In the genomic region with DNA sequence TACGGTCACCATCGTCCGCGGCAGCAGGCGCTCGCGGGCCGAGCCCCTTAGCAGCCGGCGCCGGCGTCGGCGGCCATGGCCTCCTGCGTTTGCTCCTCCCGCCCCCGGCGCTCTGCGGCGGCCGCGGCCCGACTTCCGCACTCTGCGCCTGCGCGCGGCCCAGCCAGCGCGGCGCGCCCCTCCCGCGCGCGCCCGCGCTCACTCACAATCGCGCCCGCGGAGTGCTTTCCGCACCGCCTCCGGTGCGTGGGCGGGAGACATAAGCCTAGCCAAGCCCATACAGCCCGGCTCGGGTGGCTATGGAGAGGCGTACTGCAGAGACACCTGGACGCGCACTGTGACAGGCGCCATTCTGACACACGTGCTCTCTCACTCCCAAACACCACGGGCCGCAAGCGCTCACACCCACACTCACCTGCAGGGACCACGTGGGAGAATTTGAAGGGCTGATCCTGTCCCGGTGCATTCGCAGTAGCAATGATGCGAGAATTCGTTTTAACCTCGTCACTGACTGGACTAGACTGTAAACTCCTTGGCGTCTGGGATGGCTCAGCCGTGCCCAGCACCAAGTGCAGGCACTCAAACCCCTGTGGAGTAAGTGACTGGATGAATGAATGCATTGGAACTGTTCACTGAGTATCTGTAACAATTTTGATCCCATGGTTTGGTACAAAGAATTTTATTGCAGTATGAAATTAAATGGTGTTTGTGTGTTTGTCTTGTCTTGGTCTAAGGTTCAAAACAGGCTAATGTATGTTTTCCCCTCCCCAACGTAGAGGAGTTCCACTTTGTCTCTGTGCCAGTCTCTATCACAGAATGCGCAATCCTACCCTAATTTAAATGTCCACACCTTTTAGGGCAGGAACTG, we compare ENCODE assay signal across 8 cellular contexts. TPM values are rescaled to one million over a fixed set of nuclear protein-coding genes. Genes with fewer than 3 reads are reported as not detected.
DNase-seq lines count a peak whose midpoint lies in the region; ATAC-seq and TF ChIP-seq lines count a peak whose summit lies in the region.

A gene with protein sequence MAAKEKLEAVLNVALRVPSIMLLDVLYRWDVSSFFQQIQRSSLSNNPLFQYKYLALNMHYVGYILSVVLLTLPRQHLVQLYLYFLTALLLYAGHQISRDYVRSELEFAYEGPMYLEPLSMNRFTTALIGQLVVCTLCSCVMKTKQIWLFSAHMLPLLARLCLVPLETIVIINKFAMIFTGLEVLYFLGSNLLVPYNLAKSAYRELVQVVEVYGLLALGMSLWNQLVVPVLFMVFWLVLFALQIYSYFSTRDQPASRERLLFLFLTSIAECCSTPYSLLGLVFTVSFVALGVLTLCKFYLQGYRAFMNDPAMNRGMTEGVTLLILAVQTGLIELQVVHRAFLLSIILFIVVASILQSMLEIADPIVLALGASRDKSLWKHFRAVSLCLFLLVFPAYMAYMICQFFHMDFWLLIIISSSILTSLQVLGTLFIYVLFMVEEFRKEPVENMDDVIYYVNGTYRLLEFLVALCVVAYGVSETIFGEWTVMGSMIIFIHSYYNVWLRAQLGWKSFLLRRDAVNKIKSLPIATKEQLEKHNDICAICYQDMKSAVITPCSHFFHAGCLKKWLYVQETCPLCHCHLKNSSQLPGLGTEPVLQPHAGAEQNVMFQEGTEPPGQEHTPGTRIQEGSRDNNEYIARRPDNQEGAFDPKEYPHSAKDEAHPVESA (minus strand): TSS at position 116 of the 868 bp plus-strand sequence. CDS start 5,936 bp downstream, outside the sequence.

- H3F3A ChIP-seq in SU-DHL-6 (ENCODE audit: insufficient read depth) = peaks cover 29% of the 10 kb centered on the region

- H4K20me1 ChIP-seq in SU-DHL-6 (ENCODE audit: low read depth, low read length) = peaks cover 17% of the 10 kb centered on the region

- H3K36me3 Mint-ChIP-seq in HFFc6 (ENCODE audit: low read depth) (peaks cover 26% of the 10 kb centered on the region), type B pancreatic cell (no peaks in the 10 kb centered on the region)
- H3K36me3 Mint-ChIP-seq in activated naive CD8-positive, alpha-beta T cell treated with anti-CD3 and anti-CD28 coated beads, Interleukin-2, amount 10 ng/mL, durations not matched to agents 7 days and 5 days = peaks cover 15% of the 10 kb centered on the region

- H3K79me2 ChIP-seq in SU-DHL-6 (ENCODE audit: insufficient read depth, low read length) = peaks cover 42% of the 10 kb centered on the region

- peak; percentile 92 for DNase-seq in GM10248 (ENCODE audit: extremely low spot score)
- peak; percentile 70 for DNase-seq in HFFc6
- peak; percentile 88 for DNase-seq in NAMALWA (ENCODE audit: low spot score)
- DNase-seq in activated naive CD8-positive, alpha-beta T cell treated with anti-CD3 and anti-CD28 coated beads, Interleukin-2, amount 10 ng/mL, durations not matched to agents 7 days and 5 days = peak; percentile 93
- peak; percentile 86 to 91 for DNase-seq in cardiac muscle cell (ENCODE audit: low read depth in 1 of 2, low spot score in 1 of 2)
- peak; percentile 82 for DNase-seq in pons (ENCODE audit: low spot score)
- DNase-seq in type B pancreatic cell (ENCODE audit: extremely low spot score, unreplicated experiment) = peak; percentile 84

- H3K4me3 ChIP-seq in SU-DHL-6 (ENCODE audit: insufficient read depth, low read length, poor library complexity, severe bottlenecking) (peak within 1 kb of the TSS; percentile 89), cardiac muscle cell (peak within 1 kb of the TSS; percentile 100)

- peaks cover 26% of the 10 kb centered on the region for H3K4me1 ChIP-seq in cardiac muscle cell (ENCODE audit: low read depth)

- H3K27me3 ChIP-seq in SU-DHL-6 (ENCODE audit: low read length) = no peaks in the 10 kb centered on the region
- H3K27me3 ChIP-seq in cardiac muscle cell = no peaks in the 10 kb centered on the region

- peak; percentile 76 for ATAC-seq in activated naive CD8-positive, alpha-beta T cell treated with anti-CD3 and anti-CD28 coated beads, Interleukin-2, amount 10 ng/mL, durations not matched to agents 7 days and 5 days (ENCODE audit: low read depth)

- H3K9ac ChIP-seq in SU-DHL-6 (ENCODE audit: low read length) = peak within 1 kb of the TSS; percentile 86

- peak within 1 kb of the TSS; percentile 67 for H3K4me2 ChIP-seq in SU-DHL-6 (ENCODE audit: low read depth, low read length, poor library complexity, severe bottlenecking)

- POLR2A ChIA-PET in GM10248 (lab: Yijun Ruan, JAX) = no interaction called here
- POLR2A ChIA-PET in activated naive CD8-positive, alpha-beta T cell treated with anti-CD3 and anti-CD28 coated beads, Interleukin-2, amount 10 ng/mL, durations not matched to agents 7 days and 5 days (lab: Charles Lee) = no interaction called here

- H3K9me3 ChIP-seq in SU-DHL-6 (ENCODE audit: insufficient read depth, low read length) (no peaks in the 10 kb centered on the region), cardiac muscle cell (ENCODE audit: low read depth) (no peaks in the 10 kb centered on the region)

- H3K4me1 Mint-ChIP-seq in HFFc6 (ENCODE audit: low read depth) (peaks cover 43% of the 10 kb centered on the region), type B pancreatic cell (ENCODE audit: unreplicated experiment) (peaks cover 43% of the 10 kb centered on the region)
- peaks cover 41% of the 10 kb centered on the region for H3K4me1 Mint-ChIP-seq in activated naive CD8-positive, alpha-beta T cell treated with anti-CD3 and anti-CD28 coated beads, Interleukin-2, amount 10 ng/mL, durations not matched to agents 7 days and 5 days

- H3K27ac ChIP-seq in SU-DHL-6 (ENCODE audit: low read depth, low read length) = peak within 1 kb of the TSS; percentile 82
- H3K27ac ChIP-seq in cardiac muscle cell = peak within 1 kb of the TSS; percentile 91

- H3K27ac Mint-ChIP-seq in HFFc6 (peak within 1 kb of the TSS; percentile 97), type B pancreatic cell (peak within 1 kb of the TSS; percentile 96)
- H3K27ac Mint-ChIP-seq in activated naive CD8-positive, alpha-beta T cell treated with anti-CD3 and anti-CD28 coated beads, Interleukin-2, amount 10 ng/mL, durations not matched to agents 7 days and 5 days = peak within 1 kb of the TSS; percentile 98

- H3K4me3 Mint-ChIP-seq in HFFc6 (peak within 1 kb of the TSS; percentile 98), type B pancreatic cell (peak within 1 kb of the TSS; percentile 99)
- peak within 1 kb of the TSS; percentile 88 for H3K4me3 Mint-ChIP-seq in activated naive CD8-positive, alpha-beta T cell treated with anti-CD3 and anti-CD28 coated beads, Interleukin-2, amount 10 ng/mL, durations not matched to agents 7 days and 5 days

- TF ChIP-seq CTCF in GM10248 (IDR thresholded peaks at IDR 0.05; ENCODE audit: control extremely low read depth, extremely low read depth, low read depth, missing control alignments) = no peak
- TF ChIP-seq CTCF in HFFc6 (IDR thresholded peaks at IDR 0.05) = no peak
- TF ChIP-seq CTCF in SU-DHL-6 (IDR thresholded peaks at IDR 0.05; ENCODE audit: insufficient read depth, low read length, poor library complexity, severe bottlenecking) = no peak
- no peak for TF ChIP-seq CTCF in cardiac muscle cell (IDR thresholded peaks at IDR 0.05; ENCODE audit: low read depth, low read length)
- TF ChIP-seq CTCF in type B pancreatic cell (conservative IDR thresholded peaks at IDR 0.05) = no peak

- H3K27me3 Mint-ChIP-seq in HFFc6 (ENCODE audit: insufficient read depth) (peaks cover 6% of the 10 kb centered on the region), type B pancreatic cell (no peaks in the 10 kb centered on the region)
- H3K27me3 Mint-ChIP-seq in activated naive CD8-positive, alpha-beta T cell treated with anti-CD3 and anti-CD28 coated beads, Interleukin-2, amount 10 ng/mL, durations not matched to agents 7 days and 5 days = no peaks in the 10 kb centered on the region

- H3K9me2 ChIP-seq in SU-DHL-6 (replicated peaks; ENCODE audit: insufficient read depth, low read length) = no peaks in the 10 kb centered on the region

- H2AFZ ChIP-seq in SU-DHL-6 (ENCODE audit: low read depth, low read length, severe bottlenecking) = peak within 1 kb of the TSS; percentile 78

- H3K36me3 ChIP-seq in SU-DHL-6 (ENCODE audit: low read length) (no peaks in the 10 kb centered on the region), cardiac muscle cell (no peaks in the 10 kb centered on the region)

- CTCF ChIA-PET in GM10248 (lab: Yijun Ruan, JAX) = interaction anchor here (2.1 to 3.3 kb wide), 2 partner anchors 11 to 53 kb away, joined by 12 to 13 read pairs; no protein-coding TSS in a partner anchor

- H3K9me3 Mint-ChIP-seq in HFFc6 = no peaks in the 10 kb centered on the region
- no peaks in the 10 kb centered on the region for H3K9me3 Mint-ChIP-seq in activated naive CD8-positive, alpha-beta T cell treated with anti-CD3 and anti-CD28 coated beads, Interleukin-2, amount 10 ng/mL, durations not matched to agents 7 days and 5 days
- H3K9me3 Mint-ChIP-seq in type B pancreatic cell = no peaks in the 10 kb centered on the region

RNA-seq across cellular contexts. Expression of the gene that starts here (rescaled TPM):
- total RNA-seq in HFFc6 (2021; fragmentation: NEBNext Ultra II Directional; extraction: Animal tissue kit (Norgen Biotek cat#: 25700)) = 10 to 100 TPM; 69.8 to 88.1 (median 78.6) TPM
- total RNA-seq in activated naive CD8-positive, alpha-beta T cell treated with anti-CD3 and anti-CD28 coated beads, Interleukin-2, amount 10 ng/mL, durations not matched to agents 7 days and 5 days = 100 to 1,000 TPM; 102 to 107 TPM
- 38.7 and 46.9 TPM in 2 replicates for total RNA-seq in cardiac muscle cell
- 12.7 and 17.1 TPM in 2 replicates for polyA plus RNA-seq in cardiac muscle cell
- total RNA-seq in type B pancreatic cell (ENCODE audit: low replicate concordance) = 42.5 and 66.4 TPM in 2 replicates

Comparison
In these comparisons a context has a peak if more than half of its experiments do, and no peak if none do; other contexts are left out.
1. Peak in every context shown above with its lines: DNase-seq, ATAC-seq, H3K4me3 ChIP-seq and H3K27ac ChIP-seq.